Comparison of ENCODE assay signal across 20 cellular contexts in genomic region chr18:52636536-52636935, GRCh38.
DNase-seq lines count a peak whose midpoint lies in the region; ATAC-seq and TF ChIP-seq lines count a peak whose summit lies in the region.
"Had no signal": no experiment of that assay in that cellular context is flagged by ENCODE, and none has a peak within 500 bp of the region (broad histone marks: within the 10 kb centered on the region; RNA-seq: fewer than 3 reads in every experiment).

No MANE protein-coding gene starts in this region.

- H3K4me1 ChIP-seq in NT2/D1 (ENCODE audit: insufficient read depth, insufficient read length) (no peaks in the 10 kb centered on the region), mesendoderm (ENCODE audit: control insufficient read depth, low read depth, low read length) (no peaks in the 10 kb centered on the region)
- H3K4me1 ChIP-seq: BLaER1 treated with 17β-estradiol and CSF1 and Interleukin-3, amounts not matched to agents 10 nM and 100 nM; foreskin keratinocyte; prostate gland had no signal

- no peaks in the 10 kb centered on the region for H3K79me2 ChIP-seq in mesendoderm (ENCODE audit: control insufficient read depth, insufficient read depth, low read length)

- intact Hi-C loops in cardiac septum (cut with DNase I), result no loop called here

- H2BK5ac ChIP-seq in mesendoderm (ENCODE audit: low read length), result no peak overlapping the region

- no peaks in the 10 kb centered on the region for H3K9me3 ChIP-seq in NT2/D1 (ENCODE audit: insufficient read depth, low read length)
- H3K9me3 ChIP-seq: BLaER1 treated with 17β-estradiol and CSF1 and Interleukin-3, amounts not matched to agents 10 nM and 100 nM; prostate gland had no signal

- H3K23ac ChIP-seq in mesendoderm (ENCODE audit: low read length), result no peak overlapping the region

- no peak overlapping the region for H2BK15ac ChIP-seq in mesendoderm (replicated peaks; ENCODE audit: low read depth)

- no peak overlapping the region for H3K56ac ChIP-seq in mesendoderm (ENCODE audit: low read length)

- DNase-seq in NCI-H748 (lab: John Stamatoyannopoulos, UW; ENCODE audit: unreplicated experiment) (peak; percentile 60), NCI-H748 treated with DMSO at 0.1 percent for 48 hours (lab: John Stamatoyannopoulos, UW) (no peak), NT2/D1 (ENCODE audit: low read depth, low spot score) (peak; percentile 3), mesendoderm (peak; percentile 61), islet precursor cell (no peak), cardiac septum (ENCODE audit: low spot score) (no peak)
- DNase-seq: activated T-cell treated with anti-CD3 and anti-CD28 coated beads, Interleukin-2, amount 50 U/mL, for 4 hours; dermis blood vessel endothelial cell; H7; NCI-H1092 treated with DMSO at 0.1 percent for 48 hours; NCI-H2107; substantia nigra had no signal

- H2AK5ac ChIP-seq in mesendoderm (ENCODE audit: low read length), result no peak overlapping the region

- no peak overlapping the region for H3K4me2 ChIP-seq in mesendoderm (ENCODE audit: low read length)
- H3K4me2 ChIP-seq: BLaER1 treated with 17β-estradiol and CSF1 and Interleukin-3, amounts not matched to agents 10 nM and 100 nM; KMS-11; smooth muscle cell had no signal

- peak overlapping the region; percentile 20 for H3K18ac ChIP-seq in mesendoderm (ENCODE audit: low read length)

- H3K79me1 ChIP-seq in mesendoderm (ENCODE audit: low read length), result no peaks in the 10 kb centered on the region

- H4K8ac ChIP-seq in mesendoderm (ENCODE audit: low read depth, low read length), result no peak overlapping the region

- no peak for ATAC-seq in activated CD4-positive, CD25-positive, alpha-beta regulatory T cell treated with anti-CD3 and anti-CD28 coated beads, Interleukin-2, amount 50 U/mL, for 24 hours
- ATAC-seq: activated T-cell treated with anti-CD3 and anti-CD28 coated beads, Interleukin-2, amount 50 U/mL, for 4 hours; foreskin keratinocyte; Panc1 had no signal

- H3K27me3 ChIP-seq in NT2/D1 (ENCODE audit: insufficient read depth, insufficient read length) (no peaks in the 10 kb centered on the region), mesendoderm (ENCODE audit: insufficient read depth, low read length, poor library complexity) (no peaks in the 10 kb centered on the region)
- H3K27me3 ChIP-seq: BLaER1 treated with 17β-estradiol and CSF1 and Interleukin-3, amounts not matched to agents 10 nM and 100 nM; foreskin keratinocyte had no signal

- H3K36me3 ChIP-seq in NT2/D1 (ENCODE audit: insufficient read depth, insufficient read length, low read length) (no peaks in the 10 kb centered on the region), mesendoderm (ENCODE audit: control insufficient read depth, insufficient read depth, low read length) (no peaks in the 10 kb centered on the region)
- H3K36me3 ChIP-seq: BLaER1 treated with 17β-estradiol and CSF1 and Interleukin-3, amounts not matched to agents 10 nM and 100 nM; prostate gland had no signal

- TF ChIP-seq CTCF in GM12872 (IDR thresholded peaks at IDR 0.05; ENCODE audit: insufficient read depth, low read depth, low read length), result 0 out of 3 replicates have a peak, but pooled peaks have one; percentile 10

- no peak overlapping the region for H3K4me3 ChIP-seq in NT2/D1 (ENCODE audit: insufficient read length, low read depth)
- no peak overlapping the region for H3K4me3 ChIP-seq in mesendoderm (ENCODE audit: low read length)
- H3K4me3 ChIP-seq: BLaER1 treated with 17β-estradiol and CSF1 and Interleukin-3, amounts not matched to agents 10 nM and 100 nM; prostate gland; smooth muscle cell had no signal

- H3K9ac ChIP-seq in NT2/D1 (ENCODE audit: insufficient read length, low read depth) (no peak overlapping the region), mesendoderm (ENCODE audit: low read length) (no peak overlapping the region)
- H3K9ac ChIP-seq: BLaER1 treated with 17β-estradiol and CSF1 and Interleukin-3, amounts not matched to agents 10 nM and 100 nM; KMS-11 had no signal

- no CpG with 5 or more reads among the region's 5 CpGs for WGBS in mesendoderm (ENCODE audit: extremely low coverage, insufficient coverage, low lambda C conversion rate)

- H3K27ac ChIP-seq in mesendoderm (ENCODE audit: low read depth, low read length), result no peak overlapping the region
- H3K27ac ChIP-seq: BLaER1 treated with 17β-estradiol and CSF1 and Interleukin-3, amounts not matched to agents 10 nM and 100 nM; foreskin keratinocyte; KMS-11; prostate gland had no signal

- no peak overlapping the region for H4K5ac ChIP-seq in mesendoderm (ENCODE audit: low read length)

- H2BK120ac ChIP-seq in mesendoderm (ENCODE audit: low read depth, low read length), result no peak overlapping the region

- H3K4ac ChIP-seq in mesendoderm (ENCODE audit: low read depth, low read length), result no peak overlapping the region

Comparison
In these comparisons a context has a peak if more than half of its experiments do, and no peak if none do; other contexts are left out.
1. DNase-seq: peak in NCI-H748 (single experiment), NT2/D1 (single experiment) and mesendoderm (single experiment); none in NCI-H748 treated with DMSO at 0.1 percent for 48 hours (single experiment), islet precursor cell (single experiment) and cardiac septum (single experiment).